Comparison of ENCODE assay signal across 10 cellular contexts in genomic region chr3:130850846-130851245, GRCh38. TPM values are rescaled to one million over a fixed set of nuclear protein-coding genes. Genes with fewer than 3 reads are reported as not detected.
DNase-seq lines count a peak whose midpoint lies in the region; ATAC-seq, FAIRE-seq and TF ChIP-seq lines count a peak whose summit lies in the region.
"Had no signal": no experiment of that assay in that cellular context is flagged by ENCODE, and none has a peak within 500 bp of the region (broad histone marks: within the 10 kb centered on the region; RNA-seq: fewer than 3 reads in every experiment).

No MANE protein-coding gene starts in this region.

- H3K36me3 Mint-ChIP-seq in activated T-helper 1 cell treated with anti-CD3 and anti-CD28 coated beads, Interleukin-12 subunit alpha, Interleukin-12 subunit beta, Interleukin-2, Interleukin-4 antibody, amounts not matched to agents 30 ng/mL and 10 ng/mL and 1 ng/mL, durations not matched to agents 14 hours and 24 hours and 36 hours (ENCODE audit: low read depth), result peaks cover 2% of the 10 kb centered on the region

- H3K27ac Mint-ChIP-seq in activated T-helper 1 cell treated with anti-CD3 and anti-CD28 coated beads, Interleukin-12 subunit alpha, Interleukin-12 subunit beta, Interleukin-2, Interleukin-4 antibody, amounts not matched to agents 30 ng/mL and 10 ng/mL and 1 ng/mL, durations not matched to agents 14 hours and 24 hours and 36 hours, result no peak overlapping the region

- TF ChIP-seq CTCF in heart left ventricle (IDR thresholded peaks at IDR 0.05), result no peak
- TF ChIP-seq CTCF in kidney (IDR thresholded peaks at IDR 0.05; ENCODE audit: borderline replicate concordance, extremely low read depth, insufficient read depth), result no peak
- no peak for TF ChIP-seq CTCF in upper lobe of left lung (IDR thresholded peaks at IDR 0.05)

- no peaks in the 10 kb centered on the region for H3K9me3 ChIP-seq in heart left ventricle
- H3K9me3 ChIP-seq in kidney (ENCODE audit: control insufficient read depth in 1 of 2, low read length in 2 of 2), result no peaks in the 10 kb centered on the region
- no peaks in the 10 kb centered on the region for H3K9me3 ChIP-seq in upper lobe of left lung

- H3K27me3 Mint-ChIP-seq in activated T-helper 1 cell treated with anti-CD3 and anti-CD28 coated beads, Interleukin-12 subunit alpha, Interleukin-12 subunit beta, Interleukin-2, Interleukin-4 antibody, amounts not matched to agents 30 ng/mL and 10 ng/mL and 1 ng/mL, durations not matched to agents 14 hours and 24 hours and 36 hours (ENCODE audit: insufficient read depth), result peaks cover 28% of the 10 kb centered on the region

- H3K9me3 Mint-ChIP-seq in activated T-helper 1 cell treated with anti-CD3 and anti-CD28 coated beads, Interleukin-12 subunit alpha, Interleukin-12 subunit beta, Interleukin-2, Interleukin-4 antibody, amounts not matched to agents 30 ng/mL and 10 ng/mL and 1 ng/mL, durations not matched to agents 14 hours and 24 hours and 36 hours, result no peaks in the 10 kb centered on the region

- peak overlapping the region in 1 of 2 donors; percentile 65 for H3K9ac ChIP-seq in kidney (ENCODE audit: low read length in 2 of 2)

- 27 to 52% (median 36%) methylated on average over 7 of the region's 7 CpGs for WGBS in heart left ventricle, 4 donors
- 44 to 47% methylated on average over 7 of the region's 7 CpGs for WGBS in upper lobe of left lung, 2 donors

- H3K36me3 ChIP-seq in heart left ventricle (no peaks in the 10 kb centered on the region), kidney (ENCODE audit: control insufficient read depth in 1 of 2, insufficient read depth in 2 of 2, low read length in 2 of 2) (no peaks in the 10 kb centered on the region), upper lobe of left lung (no peaks in the 10 kb centered on the region)

- no peak for TF ChIP-seq POLR2A in heart left ventricle (IDR thresholded peaks at IDR 0.05)
- no peak for TF ChIP-seq POLR2A in upper lobe of left lung (IDR thresholded peaks at IDR 0.05)

- H3K27ac ChIP-seq in heart left ventricle, result peak overlapping the region; percentile 62 to 93 (median 76)
- H3K27ac ChIP-seq in kidney (ENCODE audit: low read depth in 2 of 2, low read length in 2 of 2), result peak overlapping the region; percentile 74 to 76
- H3K27ac ChIP-seq in upper lobe of left lung, result peak overlapping the region; percentile 32 to 69 (median 62)

- H3K4me1 Mint-ChIP-seq in activated T-helper 1 cell treated with anti-CD3 and anti-CD28 coated beads, Interleukin-12 subunit alpha, Interleukin-12 subunit beta, Interleukin-2, Interleukin-4 antibody, amounts not matched to agents 30 ng/mL and 10 ng/mL and 1 ng/mL, durations not matched to agents 14 hours and 24 hours and 36 hours (ENCODE audit: low read depth), result peaks cover 41% of the 10 kb centered on the region

- DNase-seq in heart left ventricle (no peak), cardiac septum (ENCODE audit: low spot score) (no peak), kidney (no peak), upper lobe of left lung (no peak), iPS-NIHi7 (ENCODE audit: extremely low spot score) (no peak)
- DNase-seq in activated T-helper 1 cell treated with anti-CD3 and anti-CD28 coated beads, Interleukin-12 subunit alpha, Interleukin-12 subunit beta, Interleukin-2, Interleukin-4 antibody, amounts not matched to agents 30 ng/mL and 10 ng/mL and 1 ng/mL, durations not matched to agents 14 hours and 24 hours and 36 hours (ENCODE audit: low spot score), result no peak
- no peak for DNase-seq in effector CD8-positive, alpha-beta T cell (lab: John Stamatoyannopoulos, UW)
- DNase-seq: cerebellar nuclear complex, NCI-H1930 had no signal

- H3K4me1 ChIP-seq in heart left ventricle (peaks cover 0 to 37% (median 14%) of the 10 kb centered on the region in 12 donors), kidney (ENCODE audit: control insufficient read depth in 1 of 2, insufficient read depth in 1 of 2, low read depth in 1 of 2, low read length in 2 of 2) (peaks cover 6 to 17% of the 10 kb centered on the region in 2 donors), upper lobe of left lung (peaks cover 3 to 18% (median 8%) of the 10 kb centered on the region in 4 donors)

- H3K4me3 Mint-ChIP-seq in activated T-helper 1 cell treated with anti-CD3 and anti-CD28 coated beads, Interleukin-12 subunit alpha, Interleukin-12 subunit beta, Interleukin-2, Interleukin-4 antibody, amounts not matched to agents 30 ng/mL and 10 ng/mL and 1 ng/mL, durations not matched to agents 14 hours and 24 hours and 36 hours, result peak overlapping the region; percentile 1

- FAIRE-seq in kidney (lab: Jason Lieb, UNC), result peak; percentile 3

- TF ChIP-seq EP300 in upper lobe of left lung (IDR thresholded peaks at IDR 0.05), result no peak

- intact Hi-C loops in heart left ventricle (cut with DNase I) (loop anchor here in 2 of 10 donors (2.0 to 5.0 kb wide), 2 partner anchors 41 to 42 kb away; partner anchors contain the start of gene ATP2C1 (in 1 of the 2)), cardiac septum (cut with DNase I) (no loop called here), kidney (cut with DNase I) (no loop called here)
- intact Hi-C loops in activated T-helper 1 cell treated with anti-CD3 and anti-CD28 coated beads, Interleukin-12 subunit alpha, Interleukin-12 subunit beta, Interleukin-2, Interleukin-4 antibody, amounts not matched to agents 30 ng/mL and 10 ng/mL and 1 ng/mL, durations not matched to agents 14 hours and 24 hours and 36 hours (cut with micrococcal nuclease), result loop anchor here (1.0 kb wide), 4 partner anchors 42 to 530 kb away; partner anchors contain the start of genes ASTE1, NEK11, NUDT16 and PIK3R4

- ATAC-seq in heart left ventricle (peak in 3 of 4 donors; percentile 32 to 62 (median 36)), upper lobe of left lung (ENCODE audit: low FRiP score in 2 of 2) (no peak), HG02870 (IDR thresholded peaks at IDR 0.05; ENCODE audit: unreplicated experiment) (no peak)

- H3K4me3 ChIP-seq in heart left ventricle, result peak overlapping the region; percentile 17 to 63 (median 51)
- peak overlapping the region; percentile 36 to 47 for H3K4me3 ChIP-seq in kidney (ENCODE audit: low read length in 2 of 2)
- H3K4me3 ChIP-seq in upper lobe of left lung, result peak overlapping the region in 2 of 4 donors; percentile 3 to 34

- H3K27me3 ChIP-seq in heart left ventricle (no peaks in the 10 kb centered on the region), upper lobe of left lung (no peaks in the 10 kb centered on the region)

RNA-seq across cellular contexts. Expression of gene ATP2C1, which starts 43.0 kb away (rescaled TPM):
- total RNA-seq in heart left ventricle (10 to 100 TPM; 54.9 to 74.4 (median 61.7) TPM), cardiac septum (60.1 TPM), kidney (102 TPM), upper lobe of left lung (100 to 1,000 TPM in 4 of 6 donors, 10 to 100 TPM in 2; 50.3 to 131 (median 114) TPM)
- polyA plus RNA-seq in heart left ventricle (10 to 100 TPM; 26.1 to 38.0 TPM), kidney (ENCODE audit: insufficient read depth, low read depth, low replicate concordance) (46.8 TPM)
- total RNA-seq in activated T-helper 1 cell treated with anti-CD3 and anti-CD28 coated beads, Interleukin-12 subunit alpha, Interleukin-12 subunit beta, Interleukin-2, Interleukin-4 antibody, amounts not matched to agents 30 ng/mL and 10 ng/mL and 1 ng/mL, durations not matched to agents 14 hours and 24 hours and 36 hours, result 66.1 and 70.0 TPM in 2 replicates

Comparison
In these comparisons a context has a peak if more than half of its experiments do, and no peak if none do; other contexts are left out.
1. ATAC-seq: peak in heart left ventricle (3 of 4); none in upper lobe of left lung (0 of 2) and HG02870 (single experiment).
2. Peak in every context shown above with its lines, with median percentiles within 50 percentile points of each other: H3K27ac ChIP-seq.